30 cellular contexts compared by ENCODE assay signal in the genomic region with DNA sequence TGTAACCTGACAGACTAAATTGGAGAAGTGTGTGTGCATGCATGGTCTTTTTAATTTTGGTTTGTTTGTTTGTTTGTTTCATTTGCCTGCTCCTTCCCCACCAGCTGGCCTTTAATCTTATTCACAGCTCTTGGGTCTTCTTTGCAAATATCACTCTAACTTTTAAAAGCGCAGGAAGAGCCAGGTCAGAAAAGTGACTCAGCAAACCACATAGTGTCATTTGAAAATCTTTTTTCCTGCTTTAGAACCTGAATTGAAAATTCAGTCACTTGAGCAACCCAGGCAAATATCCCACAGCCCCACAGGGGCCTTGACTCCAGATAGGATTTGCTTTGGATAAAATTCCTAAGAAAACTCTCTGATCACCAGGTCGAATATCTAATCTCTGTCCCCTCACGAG. TPM values are rescaled to one million over a fixed set of nuclear protein-coding genes. Genes with fewer than 3 reads are reported as not detected.
DNase-seq lines count a peak whose midpoint lies in the region; TF ChIP-seq lines count a peak whose summit lies in the region.
"Had no signal": no experiment of that assay in that cellular context is flagged by ENCODE, and none has a peak within 500 bp of the region (broad histone marks: within the 10 kb centered on the region; RNA-seq: fewer than 3 reads in every experiment).

No MANE protein-coding gene starts in this region.

- peaks cover 26 to 73% (median 50%) of the 10 kb centered on the region in 10 experiments for H3K4me1 ChIP-seq in BLaER1 treated with 17β-estradiol and CSF1 and Interleukin-3, amounts not matched to agents 10 nM and 100 nM
- peaks cover 4 to 12% of the 10 kb centered on the region in 2 donors for H3K4me1 ChIP-seq in thyroid gland
- H3K4me1 ChIP-seq in tibial nerve: peaks cover 0 to 18% (median 0%) of the 10 kb centered on the region in 4 donors
- H3K4me1 ChIP-seq: breast epithelium had no signal

- H3K9me3 ChIP-seq in BLaER1 treated with 17β-estradiol and CSF1 and Interleukin-3, amounts not matched to agents 10 nM and 100 nM (replicated peaks in 1 of 11): peaks cover 6 to 30% (median 23%) of the 10 kb centered on the region in 11 experiments; a peak in 21 of 22 replicates
- H3K9me3 ChIP-seq in thyroid gland: no peaks in the 10 kb centered on the region
- no peaks in the 10 kb centered on the region for H3K9me3 ChIP-seq in tibial nerve
- H3K9me3 ChIP-seq: breast epithelium had no signal

- peaks cover 0 to 4% (median 0%) of the 10 kb centered on the region in 11 experiments; a peak in 1 of 22 replicates for H4K20me1 ChIP-seq in BLaER1 treated with 17β-estradiol and CSF1 and Interleukin-3, amounts not matched to agents 10 nM and 100 nM

- peak overlapping the region in 8 of 11 experiments; percentile 1 to 58 (median 36); a peak in 11 of 22 replicates for H3K4me2 ChIP-seq in BLaER1 treated with 17β-estradiol and CSF1 and Interleukin-3, amounts not matched to agents 10 nM and 100 nM

- H3K9ac ChIP-seq in BLaER1 treated with 17β-estradiol and CSF1 and Interleukin-3, amounts not matched to agents 10 nM and 100 nM: no peak overlapping the region

- 86 to 89% methylated on average over 3 of the region's 3 CpGs for WGBS in thyroid gland, 2 donors
- whole genome bisulfite sequencing in tibial nerve, 2 donors: 73 to 78% methylated on average over 3 of the region's 3 CpGs

- no peak overlapping the region for H3K4me3 ChIP-seq in BLaER1 treated with 17β-estradiol and CSF1 and Interleukin-3, amounts not matched to agents 10 nM and 100 nM
- H3K4me3 ChIP-seq in thyroid gland (replicated peaks in 1 of 3) (no peak overlapping the region), tibial nerve (no peak overlapping the region)
- H3K4me3 ChIP-seq: breast epithelium had no signal

- in situ Hi-C loops in KBM-7 (cut with MboI; ENCODE audit: low pct_unique_long_range_greater_than_20kb, low sequenced_read_pairs): no loop called here

- no peak for TF ChIP-seq EP300 in tibial nerve (IDR thresholded peaks at IDR 0.05)

- H3K27me3 ChIP-seq in BLaER1 treated with 17β-estradiol and CSF1 and Interleukin-3, amounts not matched to agents 10 nM and 100 nM: peaks cover 44 to 60% (median 57%) of the 10 kb centered on the region in 11 experiments
- H3K27me3 ChIP-seq in thyroid gland (peaks cover 3% of the 10 kb centered on the region), tibial nerve (peaks cover 0 to 66% of the 10 kb centered on the region in 2 donors)

- intact Hi-C loops in thyroid gland (cut with DNase I): no loop called here

- H3K27ac ChIP-seq in BLaER1 treated with 17β-estradiol and CSF1 and Interleukin-3, amounts not matched to agents 10 nM and 100 nM: no peak overlapping the region
- H3K27ac ChIP-seq in thyroid gland (no peak overlapping the region), tibial nerve (no peak overlapping the region)
- H3K27ac ChIP-seq: breast epithelium, epithelial cell of prostate had no signal

- H3K36me3 ChIP-seq in BLaER1 treated with 17β-estradiol and CSF1 and Interleukin-3, amounts not matched to agents 10 nM and 100 nM: no peaks in the 10 kb centered on the region
- H3K36me3 ChIP-seq in thyroid gland (no peaks in the 10 kb centered on the region), tibial nerve (no peaks in the 10 kb centered on the region)
- H3K36me3 ChIP-seq: breast epithelium had no signal

- DNase-seq in KBM-7: peak; percentile 39
- DNase-seq in OCI-M1 (lab: John Stamatoyannopoulos, UW): peak; percentile 48
- DNase-seq in glomerular visceral epithelial cell (ENCODE audit: extremely low spot score): peak; percentile 14
- DNase-seq in mucosa of gallbladder (ENCODE audit: low spot score): no peak
- no peak for DNase-seq in thyroid gland
- DNase-seq in tibial nerve (ENCODE audit: low spot score in 2 of 2): no peak
- DNase-seq: activated B cell treated with CpG ODN at 0.5 μM for 24 hours; activated CD4-positive, alpha-beta T cell treated with anti-CD3 and anti-CD28 coated beads, Interleukin-2, amount 50 U/mL, for 4 hours; amygdala; Calu3; effector CD4-positive, alpha-beta T cell; midbrain; naive thymus-derived CD8-positive, alpha-beta T cell; NCI-H1048; NCI-H1694; NCI-H446 treated with DMSO at 0.1 percent for 48 hours; NCI-H82; SIG-M5; small intestine; stimulated activated CD4-positive, alpha-beta T cell treated with anti-CD3 and anti-CD28 coated beads, Interleukin-1b, Interleukin-23, amount 100 ng/mL, for 48 hours; trophoblast cell had no signal

- no peak for TF ChIP-seq CTCF in thyroid gland (IDR thresholded peaks at IDR 0.05)
- no peak for TF ChIP-seq CTCF in tibial nerve (IDR thresholded peaks at IDR 0.05)

- no peak for TF ChIP-seq POLR2A in thyroid gland (IDR thresholded peaks at IDR 0.05)
- TF ChIP-seq POLR2A in tibial nerve (IDR thresholded peaks at IDR 0.05): no peak

RNA-seq across cellular contexts. Expression of a gene that starts 4.6 kb away (rescaled TPM):
- 0.98 TPM for total RNA-seq in mucosa of gallbladder
- total RNA-seq in thyroid gland: 1 to 10 TPM in 1 of 4 donors, under 1 TPM in 2, not detected in 1; 0.20 to 2.9 (median 0.67) TPM
- total RNA-seq in tibial nerve: 1 to 10 TPM; 3.9 to 7.1 (median 6.1) TPM
- total RNA-seq: Calu3, glomerular endothelial cell had no signal

RNA-seq across cellular contexts. Expression of a gene that starts 55.2 kb away (rescaled TPM):
- total RNA-seq in mucosa of gallbladder (not detected), thyroid gland (under 1 TPM in 1 of 4 donors, not detected in 3; 0.11 TPM), tibial nerve (not detected)
- total RNA-seq: activated B cell treated with CpG ODN at 0.5 μM for 24 hours; activated T-helper 17 cell treated with anti-CD3 and anti-CD28 coated beads, Interleukin-2, amount 50 U/mL, for 72 hours; breast epithelium; Calu3; glomerular endothelial cell; H4; lower leg skin; naive thymus-derived CD8-positive, alpha-beta T cell; omental fat pad; renal cortical epithelial cell had no signal

RNA-seq across cellular contexts. Expression of a gene that starts 56.0 kb away (rescaled TPM):
- total RNA-seq in mucosa of gallbladder: 19.9 TPM
- 10 to 100 TPM; 18.4 to 23.5 (median 20.8) TPM for total RNA-seq in thyroid gland
- 10 to 100 TPM in 3 of 4 donors, 1 to 10 TPM in 1; 9.8 to 13.1 (median 11.4) TPM for total RNA-seq in tibial nerve

Comparison
In these comparisons a context has a peak if more than half of its experiments do, and no peak if none do; other contexts are left out.
1. DNase-seq: peak in KBM-7 (single experiment), OCI-M1 (single experiment) and glomerular visceral epithelial cell (single experiment); none in mucosa of gallbladder (single experiment), thyroid gland (0 of 2) and tibial nerve (0 of 2).